21 cellular contexts compared by ENCODE assay signal in genomic region chr10:86992929-86993328, GRCh38. TPM values are rescaled to one million over a fixed set of nuclear protein-coding genes. Genes with fewer than 3 reads are reported as not detected.
A peak's percentile ranks its signal among the peaks of the same experiment; 100 is the strongest.
DNase-seq lines count a peak whose midpoint lies in the region; ATAC-seq, FAIRE-seq and TF ChIP-seq lines count a peak whose summit lies in the region.
"Had no signal": no experiment of that assay in that cellular context is flagged by ENCODE, and none has a peak within 500 bp of the region (broad histone marks: within the 10 kb centered on the region; RNA-seq: fewer than 3 reads in every experiment).

No MANE protein-coding gene starts in this region.

- no peak overlapping the region for H3K18ac ChIP-seq in H9 (ENCODE audit: insufficient read length, low read depth, low read length)

- H3K36me3 ChIP-seq in kidney (ENCODE audit: control insufficient read depth in 1 of 2, insufficient read depth in 2 of 2, low read length in 2 of 2), result peaks cover 0 to 3% of the 10 kb centered on the region in 2 donors
- H3K36me3 ChIP-seq: BLaER1 treated with 17β-estradiol and CSF1 and Interleukin-3, amounts not matched to agents 10 nM and 100 nM had no signal

- H3K79me2 ChIP-seq in H9 (ENCODE audit: insufficient read depth, low read length), result no peaks in the 10 kb centered on the region

- no peaks in the 10 kb centered on the region for H3K9me3 Mint-ChIP-seq in HFFc6
- no peaks in the 10 kb centered on the region for H3K9me3 Mint-ChIP-seq in H9
- H3K9me3 Mint-ChIP-seq: CD4-positive, alpha-beta T cell; IgD-negative memory B cell had no signal

- no peak overlapping the region for H2BK120ac ChIP-seq in H9 (ENCODE audit: low read depth, low read length, poor library complexity, severe bottlenecking)

- no peak for DNase-seq in HFFc6
- DNase-seq in kidney, result no peak
- DNase-seq in dorsolateral prefrontal cortex, result no peak
- DNase-seq in left lobe of liver (ENCODE audit: low spot score), result no peak
- no peak for DNase-seq in H9
- DNase-seq in RPMI8226, result no peak
- DNase-seq: 8988T; ACHN; Calu3; CD4-positive, alpha-beta T cell; DMS 273 treated with DMSO at 0.1 percent for 48 hours; KG1 had no signal

- H2BK15ac ChIP-seq in H9 (ENCODE audit: low read depth, low read length), result no peak overlapping the region

- H2AK5ac ChIP-seq in H9 (ENCODE audit: insufficient read length, low read length), result no peak overlapping the region

- no peak for TF ChIP-seq CTCF in 22Rv1 (IDR thresholded peaks at IDR 0.05)
- TF ChIP-seq CTCF in HFFc6 (IDR thresholded peaks at IDR 0.05), result no peak
- no peak for TF ChIP-seq CTCF in VCaP (conservative IDR thresholded peaks at IDR 0.05)
- TF ChIP-seq CTCF in kidney (IDR thresholded peaks at IDR 0.05; ENCODE audit: borderline replicate concordance, extremely low read depth, insufficient read depth), result no peak
- no peak for TF ChIP-seq CTCF in dorsolateral prefrontal cortex (IDR thresholded peaks at IDR 0.05 in 54 of 56, conservative IDR thresholded peaks at IDR 0.05 in 2 of 56; ENCODE audit: low read depth in 1 of 56, partially characterized antibody in 56 of 56)
- TF ChIP-seq CTCF in H9 (conservative IDR thresholded peaks at IDR 0.05), result no peak

- H3K23me2 ChIP-seq in H9 (ENCODE audit: insufficient read length, low read depth, low read length, poor library complexity, severe bottlenecking), result no peaks in the 10 kb centered on the region

- H2BK12ac ChIP-seq in H9 (ENCODE audit: insufficient read length, low read depth, low read length), result no peak overlapping the region

- no peak overlapping the region for H2BK5ac ChIP-seq in H9 (ENCODE audit: insufficient read length, low read length)

- H3K27me3 ChIP-seq in dorsolateral prefrontal cortex (no peaks in the 10 kb centered on the region), H9 (ENCODE audit: insufficient read depth, low read length) (no peaks in the 10 kb centered on the region)
- H3K27me3 ChIP-seq: BLaER1 treated with 17β-estradiol and CSF1 and Interleukin-3, amounts not matched to agents 10 nM and 100 nM had no signal

- no peak for ATAC-seq in left lobe of liver
- ATAC-seq: GM12878, HCT116 had no signal

- no peak overlapping the region for H3K4me2 ChIP-seq in H9 (ENCODE audit: insufficient read depth, insufficient read length, low read length)
- H3K4me2 ChIP-seq: BLaER1 treated with 17β-estradiol and CSF1 and Interleukin-3, amounts not matched to agents 10 nM and 100 nM had no signal

- no peak overlapping the region for H3K56ac ChIP-seq in H9 (ENCODE audit: insufficient read length, low read depth, low read length)

- no peak overlapping the region for H2BK20ac ChIP-seq in H9 (ENCODE audit: low read depth, low read length, poor library complexity, severe bottlenecking)

- no CpG with 5 or more reads among the region's 2 CpGs for WGBS in H9 (ENCODE audit: extremely low coverage, insufficient read length, low lambda C conversion rate)

- H3K4me1 ChIP-seq in kidney (ENCODE audit: control insufficient read depth in 1 of 2, insufficient read depth in 1 of 2, low read depth in 1 of 2, low read length in 2 of 2) (no peaks in the 10 kb centered on the region), H9 (ENCODE audit: insufficient read depth, low read length) (no peaks in the 10 kb centered on the region)
- H3K4me1 ChIP-seq: BLaER1 treated with 17β-estradiol and CSF1 and Interleukin-3, amounts not matched to agents 10 nM and 100 nM had no signal

- H3K9ac ChIP-seq in kidney (ENCODE audit: low read length in 2 of 2) (no peak overlapping the region), H9 (ENCODE audit: extremely low read depth, insufficient read length, low read length) (no peak overlapping the region)
- H3K9ac ChIP-seq: BLaER1 treated with 17β-estradiol and CSF1 and Interleukin-3, amounts not matched to agents 10 nM and 100 nM had no signal

- H2AFZ ChIP-seq in H9 (ENCODE audit: low read length), result no peak overlapping the region

- H3K4me3 ChIP-seq in kidney (ENCODE audit: low read length in 2 of 2), result no peak overlapping the region
- no peak overlapping the region for H3K4me3 ChIP-seq in dorsolateral prefrontal cortex
- H3K4me3 ChIP-seq: BLaER1 treated with 17β-estradiol and CSF1 and Interleukin-3, amounts not matched to agents 10 nM and 100 nM; GM12878 had no signal

- H3K27me3 Mint-ChIP-seq in HFFc6 (ENCODE audit: insufficient read depth) (peaks cover under 1% of the 10 kb centered on the region; the same call in 1 of the 2 replicates), H9 (ENCODE audit: low read depth) (no peaks in the 10 kb centered on the region)

- intact Hi-C loops in kidney (cut with DNase I) (no loop called here), dorsolateral prefrontal cortex (cut with DNase I) (no loop called here)

- no peak overlapping the region for H3T11ph ChIP-seq in H9 (ENCODE audit: low read length)

- H4K5ac ChIP-seq in H9 (ENCODE audit: insufficient read length, low read depth, low read length), result no peak overlapping the region

- FAIRE-seq in kidney (lab: Jason Lieb, UNC), result peak; percentile 55
- FAIRE-seq: GM12878, GM18507 had no signal

- H3K27ac ChIP-seq in 22Rv1, result peak overlapping the region; percentile 63
- H3K27ac ChIP-seq in VCaP, result peak overlapping the region; percentile 85
- H3K27ac ChIP-seq in kidney (ENCODE audit: low read depth in 2 of 2, low read length in 2 of 2), result no peak overlapping the region
- no peak overlapping the region for H3K27ac ChIP-seq in dorsolateral prefrontal cortex
- H3K27ac ChIP-seq in H9 (ENCODE audit: insufficient read length, low read depth, low read length), result no peak overlapping the region
- H3K27ac ChIP-seq: BLaER1 treated with 17β-estradiol and CSF1 and Interleukin-3, amounts not matched to agents 10 nM and 100 nM had no signal

- H3K4me3 Mint-ChIP-seq in HFFc6 (no peak overlapping the region), H9 (no peak overlapping the region)
- H3K4me3 Mint-ChIP-seq: CD4-positive, alpha-beta T cell; IgD-negative memory B cell had no signal

- H3K27ac Mint-ChIP-seq in HFFc6 (peak overlapping the region; percentile 74), H9 (no peak overlapping the region)
- H3K27ac Mint-ChIP-seq: CD4-positive, alpha-beta T cell; IgD-negative memory B cell had no signal

- H3K9me3 ChIP-seq in kidney (ENCODE audit: control insufficient read depth in 1 of 2, low read length in 2 of 2), result no peaks in the 10 kb centered on the region
- H3K9me3 ChIP-seq in H9 (ENCODE audit: control insufficient read depth, low read depth, low read length), result no peaks in the 10 kb centered on the region
- H3K9me3 ChIP-seq: BLaER1 treated with 17β-estradiol and CSF1 and Interleukin-3, amounts not matched to agents 10 nM and 100 nM had no signal

- H4K20me1 ChIP-seq in H9 (ENCODE audit: control insufficient read depth, insufficient read depth, insufficient read length), result no peaks in the 10 kb centered on the region
- H4K20me1 ChIP-seq: BLaER1 treated with 17β-estradiol and CSF1 and Interleukin-3, amounts not matched to agents 10 nM and 100 nM had no signal

- H3K23ac ChIP-seq in H9 (ENCODE audit: insufficient read length, low read depth, low read length), result no peak overlapping the region

- 0 out of 2 replicates have a peak, but pooled peaks cover 3% of the 10 kb centered on the region for H3K36me3 Mint-ChIP-seq in HFFc6 (ENCODE audit: low read depth)
- no peaks in the 10 kb centered on the region for H3K36me3 Mint-ChIP-seq in H9 (ENCODE audit: insufficient read depth in 1 of 3, low read depth in 3 of 3)

- no peak overlapping the region for H4K91ac ChIP-seq in H9 (ENCODE audit: insufficient read length, low read depth, low read length)

- H3K4me1 Mint-ChIP-seq in HFFc6 (ENCODE audit: low read depth), result peaks cover 12% of the 10 kb centered on the region
- H3K4me1 Mint-ChIP-seq in H9, result no peaks in the 10 kb centered on the region
- H3K4me1 Mint-ChIP-seq: IgD-negative memory B cell had no signal

- H3K14ac ChIP-seq in H9 (ENCODE audit: insufficient read depth, low read length), result no peak overlapping the region

- no peaks in the 10 kb centered on the region for H3K79me1 ChIP-seq in H9 (ENCODE audit: insufficient read depth, low read depth, low read length, poor library complexity, severe bottlenecking)

- H4K8ac ChIP-seq in H9 (replicated peaks; ENCODE audit: insufficient read length, low read depth, low read length), result no peak overlapping the region

- H3K4ac ChIP-seq in H9 (ENCODE audit: low read depth, low read length), result no peak overlapping the region

RNA-seq across cellular contexts. Expression of gene ADIRF, which starts 24.6 kb away (rescaled TPM):
- total RNA-seq in HFFc6 (2021; fragmentation: NEBNext Ultra II Directional; extraction: Animal tissue kit (Norgen Biotek cat#: 25700)), result 100 to 1,000 TPM in 4 of 6 experiments, 10 to 100 TPM in 2; 68.5 to 169 (median 145) TPM
- total RNA-seq in kidney (357 TPM), dorsolateral prefrontal cortex (100 to 1,000 TPM in 9 of 120 experiments, 10 to 100 TPM in 111; 10.9 to 181 (median 54.5) TPM), left lobe of liver (79.3 TPM), H9 (2021) (not detected in 2 replicates)
- polyA plus RNA-seq in kidney (ENCODE audit: insufficient read depth, low read depth, low replicate concordance), result 897 TPM
- total RNA-seq: Calu3; CD4-positive, alpha-beta T cell; G401; H4 had no signal
- polyA plus RNA-seq: IgD-negative memory B cell had no signal

RNA-seq across cellular contexts. Expression of gene FAM25A, which starts 27.2 kb away (rescaled TPM):
- not detected for total RNA-seq in HFFc6 (2021; fragmentation: NEBNext Ultra II Directional; extraction: Animal tissue kit (Norgen Biotek cat#: 25700))
- total RNA-seq in kidney, result not detected
- not detected for polyA plus RNA-seq in kidney (ENCODE audit: insufficient read depth, low read depth, low replicate concordance)
- 1 to 10 TPM in 2 of 120 experiments, not detected in 118; 2.0 to 2.2 TPM for total RNA-seq in dorsolateral prefrontal cortex
- total RNA-seq in left lobe of liver, result not detected
- not detected in 2 replicates for total RNA-seq in H9 (2021)
- total RNA-seq: Calu3; CD4-positive, alpha-beta T cell; G401; GM12878; H4 had no signal
- polyA plus RNA-seq: GM12878, IgD-negative memory B cell had no signal

RNA-seq across cellular contexts. Expression of gene SNCG, which starts 34.5 kb away (rescaled TPM):
- 1 to 10 TPM; 2.6 to 4.5 (median 3.3) TPM for total RNA-seq in HFFc6 (2021; fragmentation: NEBNext Ultra II Directional; extraction: Animal tissue kit (Norgen Biotek cat#: 25700))
- total RNA-seq in kidney (41.3 TPM), dorsolateral prefrontal cortex (100 to 1,000 TPM in 112 of 120 experiments, 10 to 100 TPM in 8; 59.9 to 383 (median 222) TPM), left lobe of liver (2.0 TPM), H9 (2021) (4.9 and 5.5 TPM in 2 replicates)
- 92.8 TPM for polyA plus RNA-seq in kidney (ENCODE audit: insufficient read depth, low read depth, low replicate concordance)
- total RNA-seq: CD4-positive, alpha-beta T cell had no signal
- polyA plus RNA-seq: IgD-negative memory B cell had no signal

RNA-seq across cellular contexts. Expression of gene MMRN2, which starts 35.5 kb away (rescaled TPM):
- 1 to 10 TPM in 3 of 6 experiments, under 1 TPM in 3; 0.66 to 1.5 (median 1.2) TPM for total RNA-seq in HFFc6 (2021; fragmentation: NEBNext Ultra II Directional; extraction: Animal tissue kit (Norgen Biotek cat#: 25700))
- total RNA-seq in kidney (65.9 TPM), dorsolateral prefrontal cortex (10 to 100 TPM in 57 of 120 experiments, 1 to 10 TPM in 63; 5.2 to 28.8 (median 9.8) TPM), left lobe of liver (9.6 TPM), H9 (2021) (1.0 and 1.4 TPM in 2 replicates)
- polyA plus RNA-seq in kidney (ENCODE audit: insufficient read depth, low read depth, low replicate concordance), result 19.9 TPM
- total RNA-seq: Calu3 had no signal
- polyA plus RNA-seq: IgD-negative memory B cell had no signal

Comparison
In these comparisons a context has a peak if more than half of its experiments do, and no peak if none do; other contexts are left out.
1. H3K27ac ChIP-seq: peak in 22Rv1 (single experiment) and VCaP (single experiment); none in kidney (0 of 2), dorsolateral prefrontal cortex (0 of 59) and H9 (single experiment).
2. RNA of gene ADIRF, which starts 24.6 kb away (total RNA-seq): 357 TPM in kidney (single experiment), 68.5 to 169 TPM in HFFc6, 79.3 TPM in left lobe of liver (single experiment) and 10.9 to 181 TPM in dorsolateral prefrontal cortex; not detected in H9; every median in the first group is over 10 times any median in the second.